In the genomic region with DNA sequence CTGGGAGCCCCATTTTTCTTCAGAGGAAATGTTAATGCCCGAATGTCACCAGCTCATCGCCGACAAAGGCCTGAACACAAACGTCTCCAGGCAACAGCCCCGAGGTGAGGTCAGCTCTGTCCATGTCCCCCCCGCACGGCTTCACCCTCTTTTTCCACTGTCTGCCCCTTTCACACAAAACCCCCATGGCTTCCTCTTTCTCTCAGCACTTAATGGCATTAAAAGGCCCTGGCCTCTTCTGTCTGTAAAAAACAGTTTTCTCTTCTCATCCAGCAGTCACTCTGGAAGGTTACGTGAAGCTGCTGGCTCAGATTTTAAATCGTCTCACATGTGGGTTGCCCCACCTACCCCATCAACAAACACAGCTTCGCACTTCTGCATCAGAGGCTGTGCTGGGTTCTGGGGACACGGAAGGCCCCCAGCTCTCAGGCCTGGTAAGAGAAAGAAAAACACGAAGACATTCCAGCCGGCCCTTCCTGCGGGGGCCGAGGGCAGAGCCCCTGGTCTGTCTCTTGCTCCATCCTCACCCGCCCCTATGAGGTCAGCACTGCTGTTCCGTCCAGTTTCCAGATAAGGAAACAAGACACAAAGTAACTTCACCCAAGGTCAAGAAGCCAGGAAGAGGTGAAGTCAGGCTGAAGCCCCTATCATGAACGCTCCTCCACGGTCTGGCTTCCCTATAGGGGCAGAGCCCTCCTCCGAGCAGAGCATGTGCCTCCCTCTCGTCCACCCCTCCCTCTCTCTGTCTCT, we compare ENCODE assay signal across 1 cellular context.
TF ChIP-seq lines count a peak whose summit lies in the region.

No MANE protein-coding gene starts in this region.

TF ChIP-seq in K562, 482 proteins besides CTCF, POLR2A, EP300 and RAD21 (continued from another document and continues in another):
- no peak for TF ChIP-seq PRPF4 (IDR thresholded peaks at IDR 0.05; ENCODE audit: insufficient read depth, low read depth, low read length, poor library complexity, severe bottlenecking)
- no peak for TF ChIP-seq ZC3H11A (IDR thresholded peaks at IDR 0.05; ENCODE audit: low read depth, low read length)
- no peak for TF ChIP-seq MCM7 (IDR thresholded peaks at IDR 0.05)
- no peak for TF ChIP-seq CBX8 (IDR thresholded peaks at IDR 0.05; ENCODE audit: borderline replicate concordance, extremely low read depth, low read depth, low read length, poor library complexity, severe bottlenecking)
- TF ChIP-seq, protein P1, sequence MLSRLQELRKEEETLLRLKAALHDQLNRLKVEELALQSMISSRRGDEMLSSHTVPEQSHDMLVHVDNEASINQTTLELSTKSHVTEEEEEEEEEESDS (CRISPR knock-in tag; IDR thresholded peaks at IDR 0.05), result no peak
- TF ChIP-seq TAF1 (IDR thresholded peaks at IDR 0.05; ENCODE audit: control insufficient read depth, extremely low read depth, insufficient read depth, low read length, severe bottlenecking), result peak; percentile 29
- no peak for TF ChIP-seq ZNF780A (CRISPR knock-in tag; IDR thresholded peaks at IDR 0.05)
- TF ChIP-seq, protein P2, sequence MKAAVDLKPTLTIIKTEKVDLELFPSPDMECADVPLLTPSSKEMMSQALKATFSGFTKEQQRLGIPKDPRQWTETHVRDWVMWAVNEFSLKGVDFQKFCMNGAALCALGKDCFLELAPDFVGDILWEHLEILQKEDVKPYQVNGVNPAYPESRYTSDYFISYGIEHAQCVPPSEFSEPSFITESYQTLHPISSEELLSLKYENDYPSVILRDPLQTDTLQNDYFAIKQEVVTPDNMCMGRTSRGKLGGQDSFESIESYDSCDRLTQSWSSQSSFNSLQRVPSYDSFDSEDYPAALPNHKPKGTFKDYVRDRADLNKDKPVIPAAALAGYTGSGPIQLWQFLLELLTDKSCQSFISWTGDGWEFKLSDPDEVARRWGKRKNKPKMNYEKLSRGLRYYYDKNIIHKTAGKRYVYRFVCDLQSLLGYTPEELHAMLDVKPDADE (conservative IDR thresholded peaks at IDR 0.05; ENCODE audit: control insufficient read depth, low read depth, low read length), result no peak
- TF ChIP-seq KLF10 (CRISPR knock-in tag; IDR thresholded peaks at IDR 0.05), result no peak
- no peak for TF ChIP-seq ZNF583 (CRISPR knock-in tag; IDR thresholded peaks at IDR 0.05)
- TF ChIP-seq FOXK1 (CRISPR knock-in tag; IDR thresholded peaks at IDR 0.05; ENCODE audit: borderline replicate concordance), result no peak
- TF ChIP-seq MCM2 (IDR thresholded peaks at IDR 0.05; ENCODE audit: low read depth), result no peak
- TF ChIP-seq, protein P3, sequence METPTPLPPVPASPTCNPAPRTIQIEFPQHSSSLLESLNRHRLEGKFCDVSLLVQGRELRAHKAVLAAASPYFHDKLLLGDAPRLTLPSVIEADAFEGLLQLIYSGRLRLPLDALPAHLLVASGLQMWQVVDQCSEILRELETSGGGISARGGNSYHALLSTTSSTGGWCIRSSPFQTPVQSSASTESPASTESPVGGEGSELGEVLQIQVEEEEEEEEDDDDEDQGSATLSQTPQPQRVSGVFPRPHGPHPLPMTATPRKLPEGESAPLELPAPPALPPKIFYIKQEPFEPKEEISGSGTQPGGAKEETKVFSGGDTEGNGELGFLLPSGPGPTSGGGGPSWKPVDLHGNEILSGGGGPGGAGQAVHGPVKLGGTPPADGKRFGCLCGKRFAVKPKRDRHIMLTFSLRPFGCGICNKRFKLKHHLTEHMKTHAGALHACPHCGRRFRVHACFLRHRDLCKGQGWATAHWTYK (CRISPR knock-in tag; IDR thresholded peaks at IDR 0.05), result no peak
- TF ChIP-seq ELK3 (CRISPR knock-in tag; IDR thresholded peaks at IDR 0.05), result no peak
- TF ChIP-seq ZNF699 (CRISPR knock-in tag; IDR thresholded peaks at IDR 0.05; ENCODE audit: insufficient replicate concordance), result no peak
- TF ChIP-seq ZNF23 (CRISPR knock-in tag; IDR thresholded peaks at IDR 0.05), result no peak
- peak; percentile 26; the same call in 1 of the 2 replicates for TF ChIP-seq KLF13 (tag; IDR thresholded peaks at IDR 0.05; ENCODE audit: borderline replicate concordance, low read depth)
- no peak; the same call in 1 of the 2 replicates for TF ChIP-seq CBX1 (IDR thresholded peaks at IDR 0.05; ENCODE audit: low read depth)
- no peak for TF ChIP-seq FOXP1 (CRISPR knock-in tag; IDR thresholded peaks at IDR 0.05)
- TF ChIP-seq BDP1 (IDR thresholded peaks at IDR 0.05; ENCODE audit: insufficient read depth, insufficient read length), result no peak
- no peak for TF ChIP-seq XRCC3 (IDR thresholded peaks at IDR 0.05)
- TF ChIP-seq, protein P4, sequence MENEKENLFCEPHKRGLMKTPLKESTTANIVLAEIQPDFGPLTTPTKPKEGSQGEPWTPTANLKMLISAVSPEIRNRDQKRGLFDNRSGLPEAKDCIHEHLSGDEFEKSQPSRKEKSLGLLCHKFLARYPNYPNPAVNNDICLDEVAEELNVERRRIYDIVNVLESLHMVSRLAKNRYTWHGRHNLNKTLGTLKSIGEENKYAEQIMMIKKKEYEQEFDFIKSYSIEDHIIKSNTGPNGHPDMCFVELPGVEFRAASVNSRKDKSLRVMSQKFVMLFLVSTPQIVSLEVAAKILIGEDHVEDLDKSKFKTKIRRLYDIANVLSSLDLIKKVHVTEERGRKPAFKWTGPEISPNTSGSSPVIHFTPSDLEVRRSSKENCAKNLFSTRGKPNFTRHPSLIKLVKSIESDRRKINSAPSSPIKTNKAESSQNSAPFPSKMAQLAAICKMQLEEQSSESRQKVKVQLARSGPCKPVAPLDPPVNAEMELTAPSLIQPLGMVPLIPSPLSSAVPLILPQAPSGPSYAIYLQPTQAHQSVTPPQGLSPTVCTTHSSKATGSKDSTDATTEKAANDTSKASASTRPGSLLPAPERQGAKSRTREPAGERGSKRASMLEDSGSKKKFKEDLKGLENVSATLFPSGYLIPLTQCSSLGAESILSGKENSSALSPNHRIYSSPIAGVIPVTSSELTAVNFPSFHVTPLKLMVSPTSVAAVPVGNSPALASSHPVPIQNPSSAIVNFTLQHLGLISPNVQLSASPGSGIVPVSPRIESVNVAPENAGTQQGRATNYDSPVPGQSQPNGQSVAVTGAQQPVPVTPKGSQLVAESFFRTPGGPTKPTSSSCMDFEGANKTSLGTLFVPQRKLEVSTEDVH (IDR thresholded peaks at IDR 0.05; ENCODE audit: low read depth, partially characterized antibody), result no peak
- no peak for TF ChIP-seq LCOR (CRISPR knock-in tag; IDR thresholded peaks at IDR 0.05)
- peak; percentile 60 for TF ChIP-seq SP1 (CRISPR knock-in tag; IDR thresholded peaks at IDR 0.05)
- no peak for TF ChIP-seq PHF20 (IDR thresholded peaks at IDR 0.05; ENCODE audit: partially characterized antibody)
- TF ChIP-seq GABPA (tag; conservative IDR thresholded peaks at IDR 0.05; ENCODE audit: low read depth), result no peak
- TF ChIP-seq RBM14 (IDR thresholded peaks at IDR 0.05; ENCODE audit: borderline replicate concordance, insufficient read depth, low read depth, low read length), result no peak
- TF ChIP-seq HNRNPL (IDR thresholded peaks at IDR 0.05; ENCODE audit: low read depth, low read length), result no peak
- no peak for TF ChIP-seq FOXA3 (CRISPR knock-in tag; conservative IDR thresholded peaks at IDR 0.05 in 1 of 2, IDR thresholded peaks at IDR 0.05 in 1 of 2)
- TF ChIP-seq SMARCA4 (IDR thresholded peaks at IDR 0.05), result peak; percentile 76
- TF ChIP-seq POLR2G (IDR thresholded peaks at IDR 0.05; ENCODE audit: low read depth, low read length), result no peak; the same call in 1 of the 2 replicates
- peak; percentile 94 for TF ChIP-seq ZBTB7A (IDR thresholded peaks at IDR 0.05; ENCODE audit: borderline replicate concordance, control insufficient read depth, low read depth, low read length)
- TF ChIP-seq ZNF197 (CRISPR knock-in tag; IDR thresholded peaks at IDR 0.05; ENCODE audit: low read depth), result 0 out of 2 replicates have a peak, but pooled peaks have one; percentile 50
- TF ChIP-seq IFI16 (CRISPR knock-in tag; IDR thresholded peaks at IDR 0.05), result no peak
- no peak for TF ChIP-seq PHB (CRISPR knock-in tag; IDR thresholded peaks at IDR 0.05)
- peak; percentile 73 for TF ChIP-seq TCF3 (CRISPR knock-in tag; IDR thresholded peaks at IDR 0.05)
- TF ChIP-seq CC2D1A (IDR thresholded peaks at IDR 0.05), result no peak
- TF ChIP-seq KAT7 (CRISPR knock-in tag; IDR thresholded peaks at IDR 0.05; ENCODE audit: borderline replicate concordance), result no peak
- no peak; the same call in none of the 2 replicates for TF ChIP-seq CREB3L1 (IDR thresholded peaks at IDR 0.05; ENCODE audit: borderline replicate concordance, low read depth)
- TF ChIP-seq TEAD4 (IDR thresholded peaks at IDR 0.05; ENCODE audit: low read length), result peak; percentile 75
- TF ChIP-seq TEAD4 (CRISPR knock-in tag; IDR thresholded peaks at IDR 0.05; ENCODE audit: borderline replicate concordance), result no peak
- no peak for TF ChIP-seq NONO (IDR thresholded peaks at IDR 0.05; ENCODE audit: low read depth in 2 of 2, low read length in 1 of 2)
- TF ChIP-seq ZNF263 (CRISPR knock-in tag; IDR thresholded peaks at IDR 0.05; ENCODE audit: borderline replicate concordance), result peak; percentile 65; the same call in 1 of the 2 replicates
- no peak for TF ChIP-seq NR4A1 (CRISPR knock-in tag; IDR thresholded peaks at IDR 0.05)
- 0 out of 2 replicates have a peak, but pooled peaks have one; percentile 33 for TF ChIP-seq NR4A1 (tag; IDR thresholded peaks at IDR 0.05)
- no peak for TF ChIP-seq CAMTA2 (CRISPR knock-in tag; conservative IDR thresholded peaks at IDR 0.05)
- TF ChIP-seq ZBTB8A (IDR thresholded peaks at IDR 0.05; ENCODE audit: partially characterized antibody), result no peak
- TF ChIP-seq HDAC6 (IDR thresholded peaks at IDR 0.05; ENCODE audit: low read depth, low read length), result no peak
- TF ChIP-seq ZNF407 (IDR thresholded peaks at IDR 0.05; ENCODE audit: low read depth), result no peak
- TF ChIP-seq RHOXF2B (CRISPR knock-in tag; conservative IDR thresholded peaks at IDR 0.05), result no peak
- no peak for TF ChIP-seq PCBP2 (IDR thresholded peaks at IDR 0.05; ENCODE audit: low read depth, low read length, poor library complexity, severe bottlenecking)
- peak; percentile 60; the same call in 1 of the 2 replicates for TF ChIP-seq MTA3 (IDR thresholded peaks at IDR 0.05; ENCODE audit: borderline replicate concordance)
- TF ChIP-seq CHD1 (IDR thresholded peaks at IDR 0.05; ENCODE audit: low read length), result no peak
